ENCODE assay signal across 8 cellular contexts in genomic region chr16:70433456-70434103, GRCh38. TPM values are rescaled to one million over a fixed set of nuclear protein-coding genes. Genes with fewer than 3 reads are reported as not detected.
DNase-seq lines count a peak whose midpoint lies in the region; ATAC-seq and TF ChIP-seq lines count a peak whose summit lies in the region.

No MANE protein-coding gene starts in this region.

- no peaks in the 10 kb centered on the region for H3K9me3 ChIP-seq in psoas muscle

- H3K4me3 ChIP-seq in fibroblast of mammary gland (ENCODE audit: control insufficient read depth, low read depth, low read length) (no peak overlapping the region), psoas muscle (peak overlapping the region; percentile 2)

- peak overlapping the region; percentile 63 for H3K27ac ChIP-seq in psoas muscle

- ATAC-seq in psoas muscle = peak in 3 of 4 donors; percentile 32 to 46 (median 44)
- no peak for ATAC-seq in GM21423 (IDR thresholded peaks at IDR 0.05; ENCODE audit: unreplicated experiment)

- 21 to 29% (median 28%) methylated on average over 5 of the region's 5 CpGs for WGBS in psoas muscle, 3 donors

- H3K27me3 ChIP-seq in psoas muscle (ENCODE audit: insufficient read depth in 3 of 3, low read length in 2 of 3) = no peaks in the 10 kb centered on the region

- intact Hi-C loops in psoas muscle (cut with DNase I) = loop anchor here in 1 of 2 donors (5.0 kb wide), 2 partner anchors 34 to 41 kb away; no protein-coding TSS in a partner anchor

- peaks cover 87% of the 10 kb centered on the region for H3K4me1 ChIP-seq in psoas muscle

- TF ChIP-seq CTCF in fibroblast of mammary gland (conservative IDR thresholded peaks at IDR 0.05; ENCODE audit: control insufficient read depth, insufficient read depth, low read depth, low read length) = no peak
- TF ChIP-seq CTCF in psoas muscle (IDR thresholded peaks at IDR 0.05) = no peak
- no peak for TF ChIP-seq CTCF in GM20000 (IDR thresholded peaks at IDR 0.05; ENCODE audit: extremely low read depth, missing control alignments)

- peak; percentile 79 for DNase-seq in GM03348 (ENCODE audit: low spot score)
- peak; percentile 36 for DNase-seq in OCI-M1 (lab: John Stamatoyannopoulos, UW)
- DNase-seq in fibroblast of mammary gland (ENCODE audit: low read depth) = peak; percentile 96
- peak; percentile 61 to 66 for DNase-seq in psoas muscle
- DNase-seq in GM20000 (ENCODE audit: low spot score) = no peak
- no peak for DNase-seq in activated CD4-positive, CD25-positive, alpha-beta regulatory T cell treated with anti-CD3 and anti-CD28 coated beads, Interleukin-2, amount 50 U/mL, for 72 hours
- DNase-seq in kidney glomerular epithelial cell (lab: John Stamatoyannopoulos, UW) = no peak

- no peaks in the 10 kb centered on the region for H3K36me3 ChIP-seq in psoas muscle (ENCODE audit: insufficient read depth in 1 of 2, low read depth in 1 of 2)

RNA-seq across cellular contexts. Expression of gene ST3GAL2, which starts 5.3 kb away (rescaled TPM):
- 10 to 100 TPM; 16.8 to 33.0 (median 22.6) TPM for total RNA-seq in psoas muscle
- polyA plus RNA-seq in psoas muscle = 10 to 100 TPM in 1 of 3 donors, 1 to 10 TPM in 2; 7.0 to 19.8 (median 8.9) TPM

RNA-seq across cellular contexts. Expression of gene FCSK, which starts 20.8 kb away (rescaled TPM):
- total RNA-seq in psoas muscle = 10 to 100 TPM in 2 of 4 donors, 1 to 10 TPM in 2; 4.9 to 11.0 (median 9.3) TPM
- 1 to 10 TPM; 5.7 to 8.0 (median 6.0) TPM for polyA plus RNA-seq in psoas muscle

Comparison
In these comparisons a context has a peak if more than half of its experiments do, and no peak if none do; other contexts are left out.
1. DNase-seq: peak in GM03348 (single experiment), OCI-M1 (single experiment), fibroblast of mammary gland (single experiment) and psoas muscle (2 of 2); none in GM20000 (single experiment), activated CD4-positive, CD25-positive, alpha-beta regulatory T cell treated with anti-CD3 and anti-CD28 coated beads, Interleukin-2, amount 50 U/mL, for 72 hours (single experiment) and kidney glomerular epithelial cell (single experiment).